1 cellular context compared by ENCODE assay signal in the genomic region with DNA sequence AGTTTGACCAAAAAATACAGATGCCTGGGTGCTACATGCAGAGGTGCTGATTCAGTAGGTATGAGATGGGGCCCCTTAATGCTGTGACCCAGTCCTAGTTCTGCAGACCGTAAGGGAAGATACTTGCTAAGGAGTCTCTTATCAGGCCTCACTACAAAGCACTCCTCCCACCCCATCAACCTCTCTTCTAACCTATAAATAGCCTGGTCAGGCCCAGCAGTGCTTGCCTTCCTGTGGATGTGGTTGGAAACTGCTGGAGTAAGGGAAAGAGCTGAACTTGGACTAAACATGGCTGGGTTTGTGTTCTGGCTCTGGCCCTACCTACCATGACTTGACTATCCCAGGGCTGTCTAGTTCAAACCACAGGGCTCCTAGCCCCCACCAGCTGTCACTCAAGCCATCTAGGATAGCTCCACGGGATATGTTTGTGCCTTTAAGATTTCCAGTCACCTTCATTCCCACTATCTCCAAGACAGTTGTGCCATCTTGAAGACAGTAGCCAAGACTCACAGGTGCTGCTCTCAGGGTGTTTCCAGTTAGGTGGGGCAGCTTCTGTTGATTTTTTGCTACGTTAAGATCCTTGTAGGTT.
TF ChIP-seq lines count a peak whose summit lies in the region.

No MANE protein-coding gene starts in this region.

TF ChIP-seq in K562, 482 proteins besides CTCF, POLR2A, EP300 and RAD21 (continued from another document):
- TF ChIP-seq, protein P1, sequence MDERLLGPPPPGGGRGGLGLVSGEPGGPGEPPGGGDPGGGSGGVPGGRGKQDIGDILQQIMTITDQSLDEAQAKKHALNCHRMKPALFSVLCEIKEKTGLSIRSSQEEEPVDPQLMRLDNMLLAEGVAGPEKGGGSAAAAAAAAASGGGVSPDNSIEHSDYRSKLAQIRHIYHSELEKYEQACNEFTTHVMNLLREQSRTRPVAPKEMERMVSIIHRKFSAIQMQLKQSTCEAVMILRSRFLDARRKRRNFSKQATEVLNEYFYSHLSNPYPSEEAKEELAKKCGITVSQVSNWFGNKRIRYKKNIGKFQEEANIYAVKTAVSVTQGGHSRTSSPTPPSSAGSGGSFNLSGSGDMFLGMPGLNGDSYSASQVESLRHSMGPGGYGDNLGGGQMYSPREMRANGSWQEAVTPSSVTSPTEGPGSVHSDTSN (CRISPR knock-in tag; IDR thresholded peaks at IDR 0.05; ENCODE audit: low read depth), result no peak
- TF ChIP-seq, protein P1 (tag; conservative IDR thresholded peaks at IDR 0.05; ENCODE audit: low read depth), result 0 out of 2 replicates have a peak, but pooled peaks have one; percentile 53
- TF ChIP-seq ARID2 (IDR thresholded peaks at IDR 0.05) (no peak), MEIS2 (IDR thresholded peaks at IDR 0.05; ENCODE audit: partially characterized antibody) (no peak), NFE2 (IDR thresholded peaks at IDR 0.05; ENCODE audit: low read depth) (0 out of 2 replicates have a peak, but pooled peaks have one; percentile 23)
- TF ChIP-seq, protein P2, sequence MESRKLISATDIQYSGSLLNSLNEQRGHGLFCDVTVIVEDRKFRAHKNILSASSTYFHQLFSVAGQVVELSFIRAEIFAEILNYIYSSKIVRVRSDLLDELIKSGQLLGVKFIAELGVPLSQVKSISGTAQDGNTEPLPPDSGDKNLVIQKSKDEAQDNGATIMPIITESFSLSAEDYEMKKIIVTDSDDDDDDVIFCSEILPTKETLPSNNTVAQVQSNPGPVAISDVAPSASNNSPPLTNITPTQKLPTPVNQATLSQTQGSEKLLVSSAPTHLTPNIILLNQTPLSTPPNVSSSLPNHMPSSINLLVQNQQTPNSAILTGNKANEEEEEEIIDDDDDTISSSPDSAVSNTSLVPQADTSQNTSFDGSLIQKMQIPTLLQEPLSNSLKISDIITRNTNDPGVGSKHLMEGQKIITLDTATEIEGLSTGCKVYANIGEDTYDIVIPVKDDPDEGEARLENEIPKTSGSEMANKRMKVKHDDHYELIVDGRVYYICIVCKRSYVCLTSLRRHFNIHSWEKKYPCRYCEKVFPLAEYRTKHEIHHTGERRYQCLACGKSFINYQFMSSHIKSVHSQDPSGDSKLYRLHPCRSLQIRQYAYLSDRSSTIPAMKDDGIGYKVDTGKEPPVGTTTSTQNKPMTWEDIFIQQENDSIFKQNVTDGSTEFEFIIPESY (CRISPR knock-in tag; IDR thresholded peaks at IDR 0.05), result no peak
TF ChIP-seq in K562: peak in this region for 17.
